8 cellular contexts compared by ENCODE assay signal in the genomic region with DNA sequence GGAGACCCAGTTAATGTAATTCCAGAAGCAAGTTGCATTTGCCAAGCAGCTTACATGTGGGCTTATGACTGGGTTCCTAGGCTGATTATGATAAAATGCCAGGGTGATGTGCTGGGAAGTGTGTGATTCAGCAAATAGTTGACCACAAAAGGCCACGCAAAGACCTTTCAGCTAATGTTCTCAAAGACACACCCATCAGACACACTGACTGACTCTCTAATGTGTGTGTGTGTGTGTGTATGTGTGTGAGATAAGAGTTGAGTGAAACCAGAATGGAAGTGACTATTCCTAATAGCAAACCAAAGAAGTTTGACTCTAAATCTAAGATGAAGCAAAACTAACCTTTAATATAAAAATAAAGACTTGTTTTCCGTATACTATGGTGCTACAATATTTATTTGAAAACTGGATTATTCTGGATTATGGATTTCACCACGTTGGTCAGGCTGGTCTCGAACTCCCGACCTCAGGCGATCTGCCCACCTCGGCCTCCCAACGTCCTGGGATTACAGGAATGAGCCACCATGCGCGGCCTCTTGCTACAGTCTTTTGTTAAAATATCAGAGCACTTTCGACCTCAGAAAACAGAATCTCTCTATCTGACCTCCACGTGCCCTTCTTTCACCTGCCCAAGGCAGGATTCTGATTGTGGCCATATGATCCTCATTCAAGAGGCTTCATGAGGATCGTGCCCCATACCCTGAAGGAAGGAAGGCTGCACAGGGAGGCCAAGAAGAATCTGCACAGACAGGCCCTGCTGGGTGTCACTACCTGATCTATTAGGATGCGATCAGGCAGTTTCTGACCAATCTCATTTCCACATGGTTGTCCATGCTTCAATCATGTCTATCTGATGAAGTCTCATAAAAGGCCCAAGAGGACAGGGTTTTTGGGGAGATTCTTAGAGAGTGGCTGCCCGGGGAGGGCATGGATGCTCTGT.
DNase-seq lines count a peak whose midpoint lies in the region; ATAC-seq and TF ChIP-seq lines count a peak whose summit lies in the region.

No MANE protein-coding gene starts in this region.

- peaks cover 0 to 3% of the 10 kb centered on the region in 2 donors for H3K4me1 ChIP-seq in adrenal gland (replicated peaks in 1 of 2)

- H3K27ac ChIP-seq in adrenal gland = peak overlapping the region in 1 of 5 donors; percentile 20

- peaks cover 0 to 3% of the 10 kb centered on the region in 2 donors for H3K36me3 ChIP-seq in adrenal gland (replicated peaks in 1 of 2)

- TF ChIP-seq CTCF in AG09319 (IDR thresholded peaks at IDR 0.05; ENCODE audit: low read depth, low read length) = no peak
- TF ChIP-seq CTCF in adrenal gland (IDR thresholded peaks at IDR 0.05) = no peak
- TF ChIP-seq CTCF in lower leg skin (IDR thresholded peaks at IDR 0.05) = no peak

- TF ChIP-seq POLR2A in adrenal gland (IDR thresholded peaks at IDR 0.05) (no peak), lower leg skin (IDR thresholded peaks at IDR 0.05) (no peak)

- no peaks in the 10 kb centered on the region for H3K27me3 ChIP-seq in adrenal gland

- intact Hi-C loops in adrenal gland (cut with DNase I) (no loop called here), lower leg skin (cut with DNase I; ENCODE audit: low total_unique reads) (no loop called here)

- no peak overlapping the region for H3K4me3 ChIP-seq in adrenal gland
- H3K4me3 ChIP-seq in lower leg skin (ENCODE audit: low read depth, poor library complexity, severe bottlenecking) = no peak overlapping the region

- DNase-seq in AG09319 (ENCODE audit: extremely low read depth, low read depth) = peak; percentile 99
- DNase-seq in HPDE6-E6E7 (ENCODE audit: extremely low spot score) = peak; percentile 94
- peak in 5 of 7 donors; percentile 45 to 76 (median 64) for DNase-seq in adrenal gland
- no peak for DNase-seq in left lobe of liver (ENCODE audit: low spot score)
- DNase-seq in DMS79 treated with DMSO at 0.1 percent for 48 hours (lab: John Stamatoyannopoulos, UW) = no peak
- DNase-seq in lower leg skin (ENCODE audit: low spot score in 2 of 2) = no peak
- no peak for DNase-seq in NCI-H524 treated with DMSO at 0.1 percent for 48 hours (lab: John Stamatoyannopoulos, UW)
- no peak for DNase-seq in stimulated activated CD4-positive, alpha-beta T cell treated with anti-CD3 and anti-CD28 coated beads, Interleukin-12 subunit alpha, Interleukin-12 subunit beta, amount 100 ng/mL, for 4 hours

- peak; percentile 13 for ATAC-seq in left lobe of liver

- no peaks in the 10 kb centered on the region for H3K9me3 ChIP-seq in adrenal gland (replicated peaks in 1 of 3)

- WGBS in adrenal gland, 4 donors = 82 to 88% (median 84%) methylated on average over 15 of the region's 15 CpGs
- 77 to 83% methylated on average over 15 of the region's 15 CpGs for WGBS in lower leg skin, 2 donors

Comparison
In these comparisons a context has a peak if more than half of its experiments do, and no peak if none do; other contexts are left out.
1. DNase-seq: peak in AG09319 (single experiment), HPDE6-E6E7 (single experiment) and adrenal gland (5 of 7); none in left lobe of liver (single experiment), DMS79 treated with DMSO at 0.1 percent for 48 hours (single experiment), lower leg skin (0 of 2), NCI-H524 treated with DMSO at 0.1 percent for 48 hours (single experiment) and stimulated activated CD4-positive, alpha-beta T cell treated with anti-CD3 and anti-CD28 coated beads, Interleukin-12 subunit alpha, Interleukin-12 subunit beta, amount 100 ng/mL, for 4 hours (single experiment).